In the genomic region with DNA sequence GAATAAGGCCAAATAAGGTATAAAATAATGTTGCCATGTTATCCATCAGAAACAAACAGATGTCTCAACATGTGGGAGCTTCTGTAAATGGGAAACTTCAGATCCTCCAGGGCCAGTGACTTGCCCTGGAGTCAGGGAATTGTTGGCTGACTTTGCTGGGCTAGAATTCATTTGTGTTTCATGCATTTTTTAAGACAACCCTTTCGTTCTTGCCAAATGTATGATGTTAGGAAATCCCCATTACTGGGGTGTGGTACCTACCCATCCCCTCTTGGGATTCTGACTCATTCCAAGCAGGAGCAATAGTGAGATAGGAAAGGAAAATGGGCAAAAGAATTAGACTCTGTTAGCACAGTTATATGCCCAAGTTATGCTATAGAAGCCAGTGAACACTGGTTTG, we compare ENCODE assay signal across 17 cellular contexts. TPM values are rescaled to one million over a fixed set of nuclear protein-coding genes. Genes with fewer than 3 reads are reported as not detected.
DNase-seq lines count a peak whose midpoint lies in the region; ATAC-seq and TF ChIP-seq lines count a peak whose summit lies in the region.
"Had no signal": no experiment of that assay in that cellular context is flagged by ENCODE, and none has a peak within 500 bp of the region (broad histone marks: within the 10 kb centered on the region; RNA-seq: fewer than 3 reads in every experiment).

No MANE protein-coding gene starts in this region.

- H3K23ac ChIP-seq in trophoblast cell (ENCODE audit: low read length) = no peak overlapping the region

- peak; percentile 86 for ATAC-seq in foreskin keratinocyte
- ATAC-seq in activated CD8-positive, alpha-beta T cell treated with anti-CD3 and anti-CD28 coated beads, Interleukin-2, amount 10 ng/mL, durations not matched to agents 7 days and 5 days = no peak

- H3K9ac ChIP-seq in trophoblast cell (ENCODE audit: low read length) = no peak overlapping the region

- no peaks in the 10 kb centered on the region for H3K79me2 ChIP-seq in trophoblast cell (ENCODE audit: control insufficient read depth, insufficient read depth, low read length, poor library complexity)

- peaks cover 24% of the 10 kb centered on the region for H3K36me3 Mint-ChIP-seq in activated CD8-positive, alpha-beta T cell treated with anti-CD3 and anti-CD28 coated beads, Interleukin-2, amount 10 ng/mL, durations not matched to agents 7 days and 5 days (ENCODE audit: low read depth)

- H3K18ac ChIP-seq in trophoblast cell (ENCODE audit: low read length) = no peak overlapping the region

- H3K79me1 ChIP-seq in trophoblast cell (ENCODE audit: low read length) = no peaks in the 10 kb centered on the region

- no peak overlapping the region for H3K4me3 Mint-ChIP-seq in activated CD8-positive, alpha-beta T cell treated with anti-CD3 and anti-CD28 coated beads, Interleukin-2, amount 10 ng/mL, durations not matched to agents 7 days and 5 days
- H3K4me3 Mint-ChIP-seq: activated naive CD8-positive, alpha-beta T cell treated with anti-CD3 and anti-CD28 coated beads, Interleukin-2, amount 10 ng/mL, durations not matched to agents 7 days and 5 days; CD4-positive, CD25-positive, alpha-beta regulatory T cell had no signal

- H3K4me3 ChIP-seq in skeletal muscle cell (ENCODE audit: low read depth, low read length) (no peak overlapping the region), trophoblast cell (ENCODE audit: low read depth, low read length) (no peak overlapping the region)
- H3K4me3 ChIP-seq: pancreas, tibial nerve had no signal

- H3K27me3 ChIP-seq in foreskin keratinocyte = no peaks in the 10 kb centered on the region
- no peaks in the 10 kb centered on the region for H3K27me3 ChIP-seq in trophoblast cell (ENCODE audit: insufficient read depth, low read length)
- H3K27me3 ChIP-seq: pancreas, tibial nerve had no signal

- H3K9me3 ChIP-seq in trophoblast cell (ENCODE audit: insufficient read depth, low read depth, low read length) = peaks cover 9% of the 10 kb centered on the region
- H3K9me3 ChIP-seq: pancreas had no signal

- H2BK5ac ChIP-seq in trophoblast cell (ENCODE audit: low read depth, low read length, poor library complexity) = no peak overlapping the region

- no peak overlapping the region for H2BK12ac ChIP-seq in trophoblast cell (ENCODE audit: low read length)

- CTCF ChIA-PET in activated CD8-positive, alpha-beta T cell treated with anti-CD3 and anti-CD28 coated beads, Interleukin-2, amount 10 ng/mL, durations not matched to agents 7 days and 5 days (lab: Charles Lee) = interaction anchor here (0.9 kb wide), 1 partner anchor 24 kb away, joined by 3 read pairs; no protein-coding TSS in a partner anchor

- H3K9me3 Mint-ChIP-seq in activated CD8-positive, alpha-beta T cell treated with anti-CD3 and anti-CD28 coated beads, Interleukin-2, amount 10 ng/mL, durations not matched to agents 7 days and 5 days (ENCODE audit: insufficient read depth) = peaks cover 13% of the 10 kb centered on the region

- no peak for TF ChIP-seq CTCF in foreskin keratinocyte (conservative IDR thresholded peaks at IDR 0.05)

- H3K27ac ChIP-seq in foreskin keratinocyte = peak overlapping the region; percentile 64
- no peak overlapping the region for H3K27ac ChIP-seq in trophoblast cell (ENCODE audit: low read depth, low read length)
- no peak overlapping the region for H3K27ac ChIP-seq in substantia nigra (ENCODE audit: low read depth, low read length, poor library complexity, severe bottlenecking)
- H3K27ac ChIP-seq: pancreas had no signal

- H4K12ac ChIP-seq in trophoblast cell (ENCODE audit: low read depth, low read length) = no peak overlapping the region

- peaks cover 1% of the 10 kb centered on the region for H3K27me3 Mint-ChIP-seq in activated CD8-positive, alpha-beta T cell treated with anti-CD3 and anti-CD28 coated beads, Interleukin-2, amount 10 ng/mL, durations not matched to agents 7 days and 5 days (ENCODE audit: low read depth)
- H3K27me3 Mint-ChIP-seq: CD4-positive, CD25-positive, alpha-beta regulatory T cell had no signal

- DNase-seq in GM03348 (ENCODE audit: low spot score) (peak; percentile 81), amniotic stem cell (lab: John Stamatoyannopoulos, UW) (peak; percentile 4), foreskin keratinocyte (peak; percentile 59 to 80), skeletal muscle cell (ENCODE audit: low read depth) (peak; percentile 94), trophoblast cell (no peak), retina (no peak), substantia nigra (lab: John Stamatoyannopoulos, UW) (no peak)
- no peak for DNase-seq in activated CD8-positive, alpha-beta T cell treated with anti-CD3 and anti-CD28 coated beads, Interleukin-2, amount 10 ng/mL, durations not matched to agents 7 days and 5 days
- DNase-seq: activated naive CD8-positive, alpha-beta T cell treated with anti-CD3 and anti-CD28 coated beads, Interleukin-2, amount 10 ng/mL, durations not matched to agents 7 days and 5 days; CD4-positive, CD25-positive, alpha-beta regulatory T cell; cortex of kidney; NCI-H1105; NCI-H446; pancreas had no signal

- H4K91ac ChIP-seq in trophoblast cell (ENCODE audit: low read depth, low read length) = no peak overlapping the region

- no CpG with 5 or more reads among the region's 1 CpG for WGBS in trophoblast cell (ENCODE audit: extremely low coverage, insufficient coverage, insufficient read length)

- no peaks in the 10 kb centered on the region for H3K36me3 ChIP-seq in trophoblast cell (ENCODE audit: control insufficient read depth in 1 of 2, insufficient read depth in 2 of 2, low read length in 2 of 2)
- H3K36me3 ChIP-seq: pancreas had no signal

- H4K8ac ChIP-seq in trophoblast cell (ENCODE audit: low read depth, low read length) = no peak overlapping the region

- no peak overlapping the region for H2AK5ac ChIP-seq in trophoblast cell (ENCODE audit: low read length)

- H3K4me1 ChIP-seq in foreskin keratinocyte = peaks cover 11% of the 10 kb centered on the region
- H3K4me1 ChIP-seq in trophoblast cell (ENCODE audit: control insufficient read depth in 1 of 2, insufficient read depth in 2 of 2, low read length in 2 of 2) = no peaks in the 10 kb centered on the region
- H3K4me1 ChIP-seq: pancreas, tibial nerve had no signal

- no peak overlapping the region for H3K27ac Mint-ChIP-seq in activated CD8-positive, alpha-beta T cell treated with anti-CD3 and anti-CD28 coated beads, Interleukin-2, amount 10 ng/mL, durations not matched to agents 7 days and 5 days
- H3K27ac Mint-ChIP-seq: activated naive CD8-positive, alpha-beta T cell treated with anti-CD3 and anti-CD28 coated beads, Interleukin-2, amount 10 ng/mL, durations not matched to agents 7 days and 5 days; CD4-positive, CD25-positive, alpha-beta regulatory T cell had no signal

- no peak overlapping the region for H3K4me2 ChIP-seq in trophoblast cell (ENCODE audit: low read length)

- no peaks in the 10 kb centered on the region for H3K4me1 Mint-ChIP-seq in activated CD8-positive, alpha-beta T cell treated with anti-CD3 and anti-CD28 coated beads, Interleukin-2, amount 10 ng/mL, durations not matched to agents 7 days and 5 days (ENCODE audit: low read depth)
- H3K4me1 Mint-ChIP-seq: activated naive CD8-positive, alpha-beta T cell treated with anti-CD3 and anti-CD28 coated beads, Interleukin-2, amount 10 ng/mL, durations not matched to agents 7 days and 5 days; CD4-positive, CD25-positive, alpha-beta regulatory T cell had no signal

- H2AFZ ChIP-seq in trophoblast cell (ENCODE audit: insufficient read depth, low read length, poor library complexity) = no peak overlapping the region

- H2BK120ac ChIP-seq in trophoblast cell (ENCODE audit: insufficient read depth, low read length, poor library complexity) = no peak overlapping the region

- no peak overlapping the region for H3K14ac ChIP-seq in trophoblast cell (ENCODE audit: low read length)

- POLR2A ChIA-PET in activated CD8-positive, alpha-beta T cell treated with anti-CD3 and anti-CD28 coated beads, Interleukin-2, amount 10 ng/mL, durations not matched to agents 7 days and 5 days (lab: Charles Lee) = no interaction called here

- no peak overlapping the region for H3K4ac ChIP-seq in trophoblast cell (ENCODE audit: low read depth, low read length)

RNA-seq across cellular contexts. Expression of a gene that starts 38.0 kb away (rescaled TPM):
- total RNA-seq in foreskin keratinocyte = not detected in 2 replicates
- polyA plus RNA-seq in foreskin keratinocyte = not detected in 2 replicates
- polyA plus RNA-seq in trophoblast cell (2013) = not detected in 2 replicates
- total RNA-seq in activated CD8-positive, alpha-beta T cell treated with anti-CD3 and anti-CD28 coated beads, Interleukin-2, amount 10 ng/mL, durations not matched to agents 7 days and 5 days = not detected
- total RNA-seq: activated naive CD8-positive, alpha-beta T cell treated with anti-CD3 and anti-CD28 coated beads, Interleukin-2, amount 10 ng/mL, durations not matched to agents 7 days and 5 days; CD4-positive, CD25-positive, alpha-beta regulatory T cell; mesenteric fat pad; pancreas; tibial nerve had no signal
- polyA plus RNA-seq: CD4-positive, CD25-positive, alpha-beta regulatory T cell; esophagus; pancreas had no signal

Comparison
In these comparisons a context has a peak if more than half of its experiments do, and no peak if none do; other contexts are left out.
1. DNase-seq: peak in GM03348 (single experiment), amniotic stem cell (single experiment), foreskin keratinocyte (2 of 2) and skeletal muscle cell (single experiment); none in trophoblast cell (0 of 2), retina (single experiment), substantia nigra (0 of 49) and activated CD8-positive, alpha-beta T cell treated with anti-CD3 and anti-CD28 coated beads, Interleukin-2, amount 10 ng/mL, durations not matched to agents 7 days and 5 days (single experiment).